In the genomic region with DNA sequence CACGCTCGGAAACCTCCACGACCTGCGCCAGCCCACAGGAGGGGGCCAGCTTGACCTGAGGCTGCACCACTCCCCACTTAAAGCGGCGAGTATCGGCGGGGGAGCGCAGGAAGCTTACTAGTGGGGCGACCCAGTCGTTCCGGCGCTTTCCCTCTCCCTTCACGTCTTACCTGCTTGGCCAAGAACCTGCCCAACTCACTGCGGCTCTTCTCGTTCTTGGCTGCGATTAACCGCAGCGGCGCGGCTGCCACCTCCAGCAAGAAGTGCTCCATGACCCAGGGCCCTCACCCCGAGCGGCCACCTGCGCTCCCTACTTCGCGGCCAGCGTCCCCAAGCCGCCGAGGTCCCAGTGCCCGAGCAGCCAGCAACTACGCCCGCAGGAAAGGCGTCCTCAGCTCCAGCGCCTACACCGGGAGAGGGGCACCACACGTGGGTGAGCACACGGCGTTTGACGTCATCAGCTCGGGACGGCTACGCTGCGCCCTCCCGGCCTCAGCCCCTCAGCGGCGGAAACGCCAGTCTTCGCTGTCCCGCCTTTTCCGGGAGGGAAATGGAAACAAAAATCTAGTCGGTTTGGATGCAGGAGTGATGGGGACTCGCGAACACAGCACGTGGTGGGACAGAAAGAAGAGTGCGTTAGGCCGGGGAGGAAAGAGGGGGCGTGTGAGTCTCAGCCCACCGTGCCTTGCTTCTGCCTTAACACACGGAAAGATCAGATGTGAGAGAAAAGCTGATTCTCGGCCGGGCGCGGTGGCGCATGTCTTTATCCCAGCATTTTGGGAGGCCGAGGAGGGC, we compare ENCODE assay signal across 8 cellular contexts. TPM values are rescaled to one million over a fixed set of nuclear protein-coding genes. Genes with fewer than 3 reads are reported as not detected.
DNase-seq lines count a peak whose midpoint lies in the region; ATAC-seq and TF ChIP-seq lines count a peak whose summit lies in the region.

A gene with protein sequence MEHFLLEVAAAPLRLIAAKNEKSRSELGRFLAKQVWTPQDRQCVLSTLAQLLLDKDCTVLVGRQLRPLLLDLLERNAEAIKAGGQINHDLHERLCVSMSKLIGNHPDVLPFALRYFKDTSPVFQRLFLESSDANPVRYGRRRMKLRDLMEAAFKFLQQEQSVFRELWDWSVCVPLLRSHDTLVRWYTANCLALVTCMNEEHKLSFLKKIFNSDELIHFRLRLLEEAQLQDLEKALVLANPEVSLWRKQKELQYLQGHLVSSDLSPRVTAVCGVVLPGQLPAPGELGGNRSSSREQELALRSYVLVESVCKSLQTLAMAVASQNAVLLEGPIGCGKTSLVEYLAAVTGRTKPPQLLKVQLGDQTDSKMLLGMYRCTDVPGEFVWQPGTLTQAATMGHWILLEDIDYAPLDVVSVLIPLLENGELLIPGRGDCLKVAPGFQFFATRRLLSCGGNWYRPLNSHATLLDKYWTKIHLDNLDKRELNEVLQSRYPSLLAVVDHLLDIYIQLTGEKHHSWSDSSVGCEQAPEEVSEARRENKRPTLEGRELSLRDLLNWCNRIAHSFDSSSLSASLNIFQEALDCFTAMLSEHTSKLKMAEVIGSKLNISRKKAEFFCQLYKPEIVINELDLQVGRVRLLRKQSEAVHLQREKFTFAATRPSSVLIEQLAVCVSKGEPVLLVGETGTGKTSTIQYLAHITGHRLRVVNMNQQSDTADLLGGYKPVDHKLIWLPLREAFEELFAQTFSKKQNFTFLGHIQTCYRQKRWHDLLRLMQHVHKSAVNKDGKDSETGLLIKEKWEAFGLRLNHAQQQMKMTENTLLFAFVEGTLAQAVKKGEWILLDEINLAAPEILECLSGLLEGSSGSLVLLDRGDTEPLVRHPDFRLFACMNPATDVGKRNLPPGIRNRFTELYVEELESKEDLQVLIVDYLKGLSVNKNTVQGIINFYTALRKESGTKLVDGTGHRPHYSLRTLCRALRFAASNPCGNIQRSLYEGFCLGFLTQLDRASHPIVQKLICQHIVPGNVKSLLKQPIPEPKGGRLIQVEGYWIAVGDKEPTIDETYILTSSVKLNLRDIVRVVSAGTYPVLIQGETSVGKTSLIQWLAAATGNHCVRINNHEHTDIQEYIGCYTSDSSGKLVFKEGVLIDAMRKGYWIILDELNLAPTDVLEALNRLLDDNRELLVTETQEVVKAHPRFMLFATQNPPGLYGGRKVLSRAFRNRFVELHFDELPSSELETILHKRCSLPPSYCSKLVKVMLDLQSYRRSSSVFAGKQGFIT (N-terminal part only) (minus strand): TSS at position 459 of the 795 bp plus-strand sequence. CDS start 187 bp downstream, at position 272.

- peak; percentile 95 to 96 for ATAC-seq in CD4-positive, CD25-positive, alpha-beta regulatory T cell (ENCODE audit: low read depth in 2 of 2)
- ATAC-seq in GM19438 (IDR thresholded peaks at IDR 0.05; ENCODE audit: low read depth, unreplicated experiment) (peak; percentile 93), HG03575 (IDR thresholded peaks at IDR 0.05; ENCODE audit: extremely low read depth, insufficient number of reproducible peaks, low FRiP score, unreplicated experiment) (peak; percentile 75)

- H3K9me3 Mint-ChIP-seq in CD4-positive, CD25-positive, alpha-beta regulatory T cell, result no peaks in the 10 kb centered on the region
- H3K9me3 Mint-ChIP-seq in activated CD4-positive, alpha-beta memory T cell treated with anti-CD3 and anti-CD28 coated beads for 36 hours, result no peaks in the 10 kb centered on the region

- no peaks in the 10 kb centered on the region for H3K27me3 Mint-ChIP-seq in CD4-positive, CD25-positive, alpha-beta regulatory T cell
- no peaks in the 10 kb centered on the region for H3K27me3 Mint-ChIP-seq in activated CD4-positive, alpha-beta memory T cell treated with anti-CD3 and anti-CD28 coated beads for 36 hours

- H3K4me3 ChIP-seq in CD4-positive, CD25-positive, alpha-beta regulatory T cell (ENCODE audit: low read depth, low read length), result peak within 1 kb of the TSS; percentile 99
- H3K4me3 ChIP-seq in dorsolateral prefrontal cortex (peak within 1 kb of the TSS; percentile 62 to 99 (median 89)), liver (ENCODE audit: low read depth in 1 of 3, low read length in 3 of 3) (peak within 1 kb of the TSS; percentile 74 to 82 (median 81))

- intact Hi-C loops in activated CD4-positive, alpha-beta memory T cell treated with anti-CD3 and anti-CD28 coated beads for 36 hours (cut with micrococcal nuclease), result loop anchor here (1.0 to 10.0 kb wide), 7 partner anchors 10 to 768 kb away; a partner anchor contains a TSS
- intact Hi-C loops in dorsolateral prefrontal cortex (cut with DNase I), result loop anchor here (10.0 kb wide), 2 partner anchors 185 to 765 kb away; a partner anchor contains a TSS

- no peaks in the 10 kb centered on the region for H3K36me3 ChIP-seq in CD4-positive, CD25-positive, alpha-beta regulatory T cell (ENCODE audit: control insufficient read depth, insufficient read depth, low read length)
- no peaks in the 10 kb centered on the region for H3K36me3 ChIP-seq in liver (ENCODE audit: control insufficient read depth in 4 of 4, insufficient read depth in 3 of 4, low read depth in 1 of 4, low read length in 3 of 4)

- under 1% methylated on average over 65 of the region's 65 CpGs for WGBS in liver

- DNase-seq in CD4-positive, CD25-positive, alpha-beta regulatory T cell, result peak; percentile 87 to 96 (median 88)
- DNase-seq in NCI-H82 treated with DMSO at 0.1 percent for 48 hours (lab: John Stamatoyannopoulos, UW; ENCODE audit: unreplicated experiment) (peak; percentile 68), dorsolateral prefrontal cortex (peak; percentile 83 to 95 (median 92))
- DNase-seq in activated CD4-positive, alpha-beta memory T cell treated with anti-CD3 and anti-CD28 coated beads for 36 hours, result peak; percentile 94
- DNase-seq in stimulated activated CD4-positive, alpha-beta T cell treated with anti-CD3 and anti-CD28 coated beads, Interleukin-4, amount 100 ng/mL, for 24 hours, result peak; percentile 91

- H3K27me3 ChIP-seq in CD4-positive, CD25-positive, alpha-beta regulatory T cell (ENCODE audit: control insufficient read depth, insufficient read depth, low read length), result no peaks in the 10 kb centered on the region
- no peaks in the 10 kb centered on the region for H3K27me3 ChIP-seq in dorsolateral prefrontal cortex
- no peaks in the 10 kb centered on the region for H3K27me3 ChIP-seq in liver (ENCODE audit: control insufficient read depth in 4 of 4, insufficient read depth in 4 of 4, low read length in 3 of 4)

- no peaks in the 10 kb centered on the region for H3K36me3 Mint-ChIP-seq in CD4-positive, CD25-positive, alpha-beta regulatory T cell
- peaks cover 3% of the 10 kb centered on the region for H3K36me3 Mint-ChIP-seq in activated CD4-positive, alpha-beta memory T cell treated with anti-CD3 and anti-CD28 coated beads for 36 hours

- H3K9me3 ChIP-seq in CD4-positive, CD25-positive, alpha-beta regulatory T cell (ENCODE audit: control insufficient read depth in 2 of 2, low read length in 2 of 2), result no peaks in the 10 kb centered on the region
- H3K9me3 ChIP-seq in liver (ENCODE audit: control insufficient read depth in 4 of 4, low read length in 3 of 4), result no peaks in the 10 kb centered on the region

- POLR2A ChIA-PET in activated CD4-positive, alpha-beta memory T cell treated with anti-CD3 and anti-CD28 coated beads for 36 hours (lab: Charles Lee), result interaction anchor here (1.0 to 2.2 kb wide), 11 partner anchors 10 to 739 kb away, joined by 3 to 55 read pairs (median 4); a partner anchor contains a TSS

- H3K4me1 ChIP-seq in CD4-positive, CD25-positive, alpha-beta regulatory T cell (ENCODE audit: control insufficient read depth, insufficient read depth, low read length, poor library complexity, severe bottlenecking), result peaks cover 23% of the 10 kb centered on the region
- H3K4me1 ChIP-seq in liver (ENCODE audit: control insufficient read depth in 4 of 4, insufficient read depth in 4 of 4, low read length in 3 of 4), result peaks cover 6 to 24% (median 15%) of the 10 kb centered on the region in 4 donors

- peaks cover 9 to 45% (median 29%) of the 10 kb centered on the region in 4 donors for H3K4me1 Mint-ChIP-seq in CD4-positive, CD25-positive, alpha-beta regulatory T cell
- H3K4me1 Mint-ChIP-seq in activated CD4-positive, alpha-beta memory T cell treated with anti-CD3 and anti-CD28 coated beads for 36 hours (ENCODE audit: low read depth), result peaks cover 28% of the 10 kb centered on the region

- TF ChIP-seq RAD21 in liver (IDR thresholded peaks at IDR 0.05), result peak in 1 of 2 donors; percentile 26

- H3K27ac Mint-ChIP-seq in CD4-positive, CD25-positive, alpha-beta regulatory T cell, result peak within 1 kb of the TSS; percentile 95 to 99 (median 95)
- peak within 1 kb of the TSS; percentile 97 for H3K27ac Mint-ChIP-seq in activated CD4-positive, alpha-beta memory T cell treated with anti-CD3 and anti-CD28 coated beads for 36 hours

- TF ChIP-seq CTCF in dorsolateral prefrontal cortex (IDR thresholded peaks at IDR 0.05 in 54 of 56, conservative IDR thresholded peaks at IDR 0.05 in 2 of 56; ENCODE audit: low read depth in 1 of 56, partially characterized antibody in 56 of 56) (peak in 17 of 56 donors; percentile 4 to 47 (median 23)), liver (IDR thresholded peaks at IDR 0.05; ENCODE audit: low read depth, low read length, missing input control) (no peak)

- peak within 1 kb of the TSS; percentile 89 for H3K27ac ChIP-seq in CD4-positive, CD25-positive, alpha-beta regulatory T cell (ENCODE audit: insufficient read depth, low read length, poor library complexity, severe bottlenecking)
- H3K27ac ChIP-seq in dorsolateral prefrontal cortex, result peak within 1 kb of the TSS in 58 of 59 donors; percentile 10 to 92 (median 76)
- H3K27ac ChIP-seq in liver (ENCODE audit: low read depth in 1 of 2, low read length in 2 of 2), result peak within 1 kb of the TSS; percentile 85 to 95

- peak within 1 kb of the TSS; percentile 91 to 98 (median 94) for H3K4me3 Mint-ChIP-seq in CD4-positive, CD25-positive, alpha-beta regulatory T cell
- peak within 1 kb of the TSS; percentile 98 for H3K4me3 Mint-ChIP-seq in activated CD4-positive, alpha-beta memory T cell treated with anti-CD3 and anti-CD28 coated beads for 36 hours

- CTCF ChIA-PET in activated CD4-positive, alpha-beta memory T cell treated with anti-CD3 and anti-CD28 coated beads for 36 hours (lab: Charles Lee), result interaction anchor here (0.7 to 3.0 kb wide), 8 partner anchors 10 to 387 kb away, joined by 3 to 25 read pairs (median 4); a partner anchor contains a TSS

- peak within 1 kb of the TSS; percentile 73 to 85 for H3K9ac ChIP-seq in liver (ENCODE audit: low read depth in 1 of 2, low read length in 2 of 2)

TF ChIP-seq in liver, 16 proteins besides CTCF, POLR2A, EP300 and RAD21 (continues in another document):
- TF ChIP-seq RXRA (IDR thresholded peaks at IDR 0.05) (peak; percentile 15 to 53), EGR1 (IDR thresholded peaks at IDR 0.05; ENCODE audit: low read depth in 2 of 2) (peak; percentile 66 to 78), HNF4G (IDR thresholded peaks at IDR 0.05) (no peak), HNF4A (conservative IDR thresholded peaks at IDR 0.05) (peak; percentile 26 to 31), JUND (IDR thresholded peaks at IDR 0.05) (no peak)

RNA-seq across cellular contexts. Expression of the gene that starts here (rescaled TPM):
- total RNA-seq in CD4-positive, CD25-positive, alpha-beta regulatory T cell, result 49.2 TPM
- polyA plus RNA-seq in CD4-positive, CD25-positive, alpha-beta regulatory T cell, result 1 to 10 TPM; 5.7 to 7.1 (median 6.3) TPM
- 10 to 100 TPM; 39.1 to 40.2 TPM for total RNA-seq in activated CD4-positive, alpha-beta memory T cell treated with anti-CD3 and anti-CD28 coated beads for 36 hours
- total RNA-seq in dorsolateral prefrontal cortex (10 to 100 TPM; 51.0 to 84.3 (median 67.6) TPM), liver (10 to 100 TPM; 29.6 to 48.9 TPM)
- polyA plus RNA-seq in liver, result 10 to 100 TPM in 1 of 2 donors, 1 to 10 TPM in 1; 5.4 to 16.0 TPM

Comparison
In these comparisons a context has a peak if more than half of its experiments do, and no peak if none do; other contexts are left out.
1. Peak in every context shown above with its lines: DNase-seq, ATAC-seq, H3K4me3 ChIP-seq and H3K27ac ChIP-seq.